In the genomic region with DNA sequence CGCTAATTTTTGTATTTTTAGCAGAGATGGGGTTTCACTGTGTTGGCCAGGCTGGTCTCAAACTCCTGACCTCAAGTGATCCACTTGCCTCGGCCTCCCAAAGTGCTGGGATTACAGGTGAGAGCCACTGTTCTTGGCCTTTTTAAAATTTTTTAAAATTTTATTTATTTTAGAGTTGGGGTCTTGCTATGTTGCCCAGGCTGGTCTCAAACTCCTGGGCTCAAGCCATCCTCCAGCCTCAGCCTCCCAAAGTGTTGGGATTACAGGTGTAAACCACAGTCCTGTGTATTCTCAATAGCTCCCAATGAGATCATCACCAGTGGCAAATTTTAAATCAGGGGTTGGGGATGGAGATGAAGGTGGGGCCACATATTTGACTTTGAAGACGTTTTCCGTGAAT, we compare ENCODE assay signal across 8 cellular contexts. TPM values are rescaled to one million over a fixed set of nuclear protein-coding genes. Genes with fewer than 3 reads are reported as not detected.
A peak's percentile ranks its signal among the peaks of the same experiment; 100 is the strongest.
DNase-seq lines count a peak whose midpoint lies in the region; TF ChIP-seq lines count a peak whose summit lies in the region.
"Not testable (repeated sequence)": the region's sequence is repeated elsewhere in the genome, so short reads cannot be mapped to it uniquely, and the experiment has no call there.

No MANE protein-coding gene starts in this region.

- H4K91ac ChIP-seq in H9 (ENCODE audit: insufficient read length, low read depth, low read length), result not testable (repeated sequence)

- peaks cover 20% of the 10 kb centered on the region for H4K20me1 ChIP-seq in BLaER1
- H4K20me1 ChIP-seq in H9 (ENCODE audit: control insufficient read depth, insufficient read depth, insufficient read length); PC-9 (ENCODE audit: insufficient read depth): not testable (repeated sequence)

- not testable (repeated sequence) for DNase-seq in H9; PC-9; activated CD4-positive, alpha-beta T cell treated with anti-CD3 and anti-CD28 coated beads, Interleukin-2, amount 10 ng/mL, durations not matched to agents 7 days and 5 days; glutamatergic neuron; nephron progenitor cell

- H2BK15ac ChIP-seq in H9 (ENCODE audit: low read depth, low read length), result not testable (repeated sequence)

- H3K9me3 Mint-ChIP-seq in H9; activated CD4-positive, alpha-beta T cell treated with anti-CD3 and anti-CD28 coated beads, Interleukin-2, amount 10 ng/mL, durations not matched to agents 7 days and 5 days; brain; nephron progenitor cell; stimulated activated naive CD8-positive, alpha-beta T cell treated with anti-CD3 and anti-CD28 coated beads, Interleukin-15, Interleukin-2, amounts not matched to agents 100 ng/mL and 50 ng/mL, for 24 hours: not testable (repeated sequence)
- peaks cover 13% of the 10 kb centered on the region for H3K9me3 Mint-ChIP-seq in glutamatergic neuron (ENCODE audit: unreplicated experiment)

- not testable (repeated sequence) for H3K79me1 ChIP-seq in H9 (ENCODE audit: insufficient read depth, low read depth, low read length, poor library complexity, severe bottlenecking)

- not testable (repeated sequence) for H4K8ac ChIP-seq in H9 (replicated peaks; ENCODE audit: insufficient read length, low read depth, low read length)

- not testable (repeated sequence) for H3K56ac ChIP-seq in H9 (ENCODE audit: insufficient read length, low read depth, low read length)

- H3F3A ChIP-seq in PC-9 (ENCODE audit: insufficient read depth, low read depth), result peaks cover 25% of the 10 kb centered on the region

- WGBS in H9 (ENCODE audit: extremely low coverage, insufficient read length, low lambda C conversion rate), result no CpG with 5 or more reads among the region's 4 CpGs

- not testable (repeated sequence) for H3K9me2 ChIP-seq in PC-9 (ENCODE audit: insufficient read depth)

- not testable (repeated sequence) for H3K27me3 Mint-ChIP-seq in H9 (ENCODE audit: low read depth); activated CD4-positive, alpha-beta T cell treated with anti-CD3 and anti-CD28 coated beads, Interleukin-2, amount 10 ng/mL, durations not matched to agents 7 days and 5 days; brain; nephron progenitor cell (ENCODE audit: low read depth, poor library complexity); stimulated activated naive CD8-positive, alpha-beta T cell treated with anti-CD3 and anti-CD28 coated beads, Interleukin-15, Interleukin-2, amounts not matched to agents 100 ng/mL and 50 ng/mL, for 24 hours
- H3K27me3 Mint-ChIP-seq in glutamatergic neuron (ENCODE audit: unreplicated experiment), result peaks cover 16% of the 10 kb centered on the region

- H3K23ac ChIP-seq in H9 (ENCODE audit: insufficient read length, low read depth, low read length), result not testable (repeated sequence)

- H2AFZ ChIP-seq in H9 (ENCODE audit: low read length); PC-9: not testable (repeated sequence)

- not testable (repeated sequence) for H3K14ac ChIP-seq in H9 (ENCODE audit: insufficient read depth, low read length)

- not testable (repeated sequence) for H3K36me3 ChIP-seq in BLaER1; PC-9 (ENCODE audit: low read depth)

- not testable (repeated sequence) for H2BK12ac ChIP-seq in H9 (ENCODE audit: insufficient read length, low read depth, low read length)

- not testable (repeated sequence) for H3K9me3 ChIP-seq in BLaER1; H9 (ENCODE audit: control insufficient read depth, low read depth, low read length); PC-9 (ENCODE audit: insufficient read depth, low read depth)

- H2BK5ac ChIP-seq in H9 (ENCODE audit: insufficient read length, low read length), result not testable (repeated sequence)

- not testable (repeated sequence) for H3K27me3 ChIP-seq in BLaER1; H9 (ENCODE audit: insufficient read depth, low read length); PC-9 (ENCODE audit: insufficient read depth, low read depth)

- not testable (repeated sequence) for H2BK120ac ChIP-seq in H9 (ENCODE audit: low read depth, low read length, poor library complexity, severe bottlenecking)

- CTCF ChIA-PET in PC-9 (lab: Charles Lee); activated CD4-positive, alpha-beta T cell treated with anti-CD3 and anti-CD28 coated beads, Interleukin-2, amount 10 ng/mL, durations not matched to agents 7 days and 5 days (lab: Charles Lee): not testable (repeated sequence)

- not testable (repeated sequence) for BruUV-seq in PC-9 (replicated peaks; lab: Mats Ljungman, UMichigan)

- H3K27ac Mint-ChIP-seq in H9; activated CD4-positive, alpha-beta T cell treated with anti-CD3 and anti-CD28 coated beads, Interleukin-2, amount 10 ng/mL, durations not matched to agents 7 days and 5 days; brain; glutamatergic neuron (ENCODE audit: unreplicated experiment); nephron progenitor cell; stimulated activated naive CD8-positive, alpha-beta T cell treated with anti-CD3 and anti-CD28 coated beads, Interleukin-15, Interleukin-2, amounts not matched to agents 100 ng/mL and 50 ng/mL, for 24 hours: not testable (repeated sequence)

- H3K4me2 ChIP-seq in BLaER1 (peak overlapping the region; percentile 95), PC-9 (peak overlapping the region; percentile 87)
- H3K4me2 ChIP-seq in H9 (ENCODE audit: insufficient read depth, insufficient read length, low read length), result not testable (repeated sequence)

- H3K27ac ChIP-seq in BLaER1; H9 (ENCODE audit: insufficient read length, low read depth, low read length); PC-9: not testable (repeated sequence)

- peaks cover 18% of the 10 kb centered on the region for H3K79me2 ChIP-seq in H9 (ENCODE audit: insufficient read depth, low read length)
- H3K79me2 ChIP-seq in PC-9 (ENCODE audit: low read depth), result peaks cover 44% of the 10 kb centered on the region

- not testable (repeated sequence) for H3K4me3 ChIP-seq in BLaER1, PC-9

- H3K4me3 Mint-ChIP-seq in H9 (peak overlapping the region; percentile 92 to 95), brain (peak overlapping the region; percentile 91 to 98 (median 94)), glutamatergic neuron (ENCODE audit: unreplicated experiment) (peak overlapping the region; percentile 44), nephron progenitor cell (peak overlapping the region; percentile 94)
- peak overlapping the region; percentile 6 for H3K4me3 Mint-ChIP-seq in activated CD4-positive, alpha-beta T cell treated with anti-CD3 and anti-CD28 coated beads, Interleukin-2, amount 10 ng/mL, durations not matched to agents 7 days and 5 days
- H3K4me3 Mint-ChIP-seq in stimulated activated naive CD8-positive, alpha-beta T cell treated with anti-CD3 and anti-CD28 coated beads, Interleukin-15, Interleukin-2, amounts not matched to agents 100 ng/mL and 50 ng/mL, for 24 hours, result peak overlapping the region; percentile 13

- H3K4me1 ChIP-seq in BLaER1 (peaks cover 32% of the 10 kb centered on the region), PC-9 (replicated peaks; ENCODE audit: insufficient read depth) (peaks cover 27% of the 10 kb centered on the region)
- not testable (repeated sequence) for H3K4me1 ChIP-seq in H9 (ENCODE audit: insufficient read depth, low read length)

- not testable (repeated sequence) for H2BK20ac ChIP-seq in H9 (ENCODE audit: low read depth, low read length, poor library complexity, severe bottlenecking)

- POLR2A ChIA-PET in PC-9 (lab: Charles Lee; ENCODE audit: unreplicated experiment); activated CD4-positive, alpha-beta T cell treated with anti-CD3 and anti-CD28 coated beads, Interleukin-2, amount 10 ng/mL, durations not matched to agents 7 days and 5 days (lab: Charles Lee): not testable (repeated sequence)

- not testable (repeated sequence) for H3K18ac ChIP-seq in H9 (ENCODE audit: insufficient read length, low read depth, low read length)

- TF ChIP-seq CTCF in H9 (conservative IDR thresholded peaks at IDR 0.05); PC-9 (conservative IDR thresholded peaks at IDR 0.05); brain (conservative IDR thresholded peaks at IDR 0.05); glutamatergic neuron (IDR thresholded peaks at IDR 0.05; ENCODE audit: partially characterized antibody, unreplicated experiment); nephron progenitor cell (IDR thresholded peaks at IDR 0.05): not testable (repeated sequence)

- intact Hi-C loops in PC-9 (cut with micrococcal nuclease; ENCODE audit: unreplicated experiment), result loop anchor here (5.0 to 10.0 kb wide), 3 partner anchors 191 to 411 kb away; a partner anchor contains a TSS

- not testable (repeated sequence) for H2AK5ac ChIP-seq in H9 (ENCODE audit: insufficient read length, low read length)

- not testable (repeated sequence) for H3T11ph ChIP-seq in H9 (ENCODE audit: low read length)

- H3K4me1 Mint-ChIP-seq in H9, result peaks cover 27 to 33% of the 10 kb centered on the region in 2 experiments
- H3K4me1 Mint-ChIP-seq in activated CD4-positive, alpha-beta T cell treated with anti-CD3 and anti-CD28 coated beads, Interleukin-2, amount 10 ng/mL, durations not matched to agents 7 days and 5 days, result peaks cover 28% of the 10 kb centered on the region
- H3K4me1 Mint-ChIP-seq in brain, result peaks cover 31% of the 10 kb centered on the region
- H3K4me1 Mint-ChIP-seq in glutamatergic neuron (ENCODE audit: low read depth, unreplicated experiment), result not testable (repeated sequence)
- H3K4me1 Mint-ChIP-seq in nephron progenitor cell, result peaks cover 33% of the 10 kb centered on the region
- peaks cover 29% of the 10 kb centered on the region for H3K4me1 Mint-ChIP-seq in stimulated activated naive CD8-positive, alpha-beta T cell treated with anti-CD3 and anti-CD28 coated beads, Interleukin-15, Interleukin-2, amounts not matched to agents 100 ng/mL and 50 ng/mL, for 24 hours (ENCODE audit: low read depth)

- H3K36me3 Mint-ChIP-seq in H9 (ENCODE audit: insufficient read depth in 1 of 3, low read depth in 3 of 3), result peaks cover 9 to 16% (median 12%) of the 10 kb centered on the region in 3 experiments
- H3K36me3 Mint-ChIP-seq in activated CD4-positive, alpha-beta T cell treated with anti-CD3 and anti-CD28 coated beads, Interleukin-2, amount 10 ng/mL, durations not matched to agents 7 days and 5 days (ENCODE audit: low read depth); glutamatergic neuron (ENCODE audit: unreplicated experiment); stimulated activated naive CD8-positive, alpha-beta T cell treated with anti-CD3 and anti-CD28 coated beads, Interleukin-15, Interleukin-2, amounts not matched to agents 100 ng/mL and 50 ng/mL, for 24 hours (ENCODE audit: low read depth): not testable (repeated sequence)
- H3K36me3 Mint-ChIP-seq in brain, result peaks cover 10% of the 10 kb centered on the region
- H3K36me3 Mint-ChIP-seq in nephron progenitor cell (ENCODE audit: low read depth), result peaks cover 11% of the 10 kb centered on the region

- H4K5ac ChIP-seq in H9 (ENCODE audit: insufficient read length, low read depth, low read length), result not testable (repeated sequence)

- peaks cover 16% of the 10 kb centered on the region for H3K23me2 ChIP-seq in H9 (ENCODE audit: insufficient read length, low read depth, low read length, poor library complexity, severe bottlenecking)

- H3K9ac ChIP-seq in BLaER1; H9 (ENCODE audit: extremely low read depth, insufficient read length, low read length): not testable (repeated sequence)

- H3K4ac ChIP-seq in H9 (ENCODE audit: low read depth, low read length), result not testable (repeated sequence)

RNA-seq across cellular contexts. Expression of a gene that starts 2.1 kb away (rescaled TPM):
- 136 and 139 TPM in 2 replicates for total RNA-seq in H9 (2021)
- total RNA-seq in PC-9 (2021), result 102 and 112 TPM in 2 replicates
- 10 to 100 TPM; 30.0 to 33.1 TPM for total RNA-seq in activated CD4-positive, alpha-beta T cell treated with anti-CD3 and anti-CD28 coated beads, Interleukin-2, amount 10 ng/mL, durations not matched to agents 7 days and 5 days
- polyA plus RNA-seq in brain (ENCODE audit: insufficient read depth, low read depth, low replicate concordance), result 98.1 TPM
- 88.2 TPM for total RNA-seq in glutamatergic neuron (ENCODE audit: unreplicated experiment)

Comparison
In these comparisons a context has a peak if more than half of its experiments do, and no peak if none do; other contexts are left out.
1. H3K4me3 Mint-ChIP-seq: peak in every context shown above with its lines; median percentile 94 in brain; 94 in nephron progenitor cell; 94 in H9; 44 in glutamatergic neuron; 13 in stimulated activated naive CD8-positive, alpha-beta T cell treated with anti-CD3 and anti-CD28 coated beads, Interleukin-15, Interleukin-2, amounts not matched to agents 100 ng/mL and 50 ng/mL, for 24 hours; 6 in activated CD4-positive, alpha-beta T cell treated with anti-CD3 and anti-CD28 coated beads, Interleukin-2, amount 10 ng/mL, durations not matched to agents 7 days and 5 days.